ENCODE assay signal across 8 cellular contexts in the genomic region with DNA sequence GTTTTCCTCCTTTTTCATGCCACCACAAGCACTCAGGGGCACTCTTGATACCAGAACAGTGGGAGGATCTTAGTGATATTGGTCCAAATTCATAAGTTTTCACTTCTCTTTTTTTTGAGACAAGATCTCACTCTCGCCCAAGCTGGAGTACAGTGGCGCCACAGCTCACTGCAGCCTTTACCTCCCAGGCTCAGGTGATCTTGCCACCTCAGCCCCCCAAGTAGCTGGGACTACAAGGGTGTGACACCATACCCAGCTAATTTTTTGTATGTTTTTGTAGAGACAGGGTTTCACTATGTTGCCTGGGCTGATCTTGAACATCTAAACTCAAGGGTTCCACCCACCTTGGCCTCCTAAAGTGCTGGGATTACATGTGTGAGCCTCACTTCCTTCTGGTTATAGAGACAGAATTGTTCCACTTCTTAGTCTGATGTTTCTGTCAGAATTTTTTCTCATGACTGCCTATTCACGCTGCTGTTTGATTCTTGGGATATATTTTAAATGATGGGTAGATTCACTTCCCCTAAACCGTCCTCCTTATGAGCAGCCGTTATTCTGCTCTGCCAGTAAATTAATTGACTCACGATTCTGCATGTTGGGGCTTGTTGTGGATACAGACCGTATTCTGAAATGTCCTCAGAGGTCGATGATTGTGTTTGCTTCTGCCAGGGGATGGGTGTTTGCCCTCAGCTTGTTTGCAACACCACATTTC.
DNase-seq lines count a peak whose midpoint lies in the region; ATAC-seq and TF ChIP-seq lines count a peak whose summit lies in the region.

No MANE protein-coding gene starts in this region.

- TF ChIP-seq CTCF in GM13976 (IDR thresholded peaks at IDR 0.05; ENCODE audit: borderline replicate concordance, control extremely low read depth, extremely low read depth, insufficient read depth, missing control alignments): no peak

- DNase-seq in DMS153 (lab: John Stamatoyannopoulos, UW): peak; percentile 85
- DNase-seq in SKM-1 (lab: John Stamatoyannopoulos, UW; ENCODE audit: unreplicated experiment): peak; percentile 65
- DNase-seq in iPS-NIHi11 (ENCODE audit: low spot score): no peak
- no peak for DNase-seq in GM13976 (ENCODE audit: low spot score)
- no peak for DNase-seq in SHP77 (lab: John Stamatoyannopoulos, UW)
- no peak for DNase-seq in middle frontal gyrus (ENCODE audit: extremely low spot score, low spot score)

- in situ Hi-C loops in GM13976 (cut with MboI; ENCODE audit: low sequenced_read_pairs, unreplicated experiment): no loop called here

- ATAC-seq in GM19467 (IDR thresholded peaks at IDR 0.05; ENCODE audit: unreplicated experiment) (peak; percentile 74), HG03139 (IDR thresholded peaks at IDR 0.05; ENCODE audit: unreplicated experiment) (peak; percentile 74)

Comparison
In these comparisons a context has a peak if more than half of its experiments do, and no peak if none do; other contexts are left out.
1. DNase-seq: peak in DMS153 (single experiment) and SKM-1 (single experiment); none in iPS-NIHi11 (single experiment), GM13976 (single experiment), SHP77 (0 of 2) and middle frontal gyrus (single experiment).